1 cellular context compared by ENCODE assay signal in genomic region chr9:109299901-109300300, GRCh38.
TF ChIP-seq lines count a peak whose summit lies in the region.

No MANE protein-coding gene starts in this region.

TF ChIP-seq in WTC11, 78 proteins besides CTCF, POLR2A, EP300 and RAD21 (continued from another document):
- TF ChIP-seq, protein P1, sequence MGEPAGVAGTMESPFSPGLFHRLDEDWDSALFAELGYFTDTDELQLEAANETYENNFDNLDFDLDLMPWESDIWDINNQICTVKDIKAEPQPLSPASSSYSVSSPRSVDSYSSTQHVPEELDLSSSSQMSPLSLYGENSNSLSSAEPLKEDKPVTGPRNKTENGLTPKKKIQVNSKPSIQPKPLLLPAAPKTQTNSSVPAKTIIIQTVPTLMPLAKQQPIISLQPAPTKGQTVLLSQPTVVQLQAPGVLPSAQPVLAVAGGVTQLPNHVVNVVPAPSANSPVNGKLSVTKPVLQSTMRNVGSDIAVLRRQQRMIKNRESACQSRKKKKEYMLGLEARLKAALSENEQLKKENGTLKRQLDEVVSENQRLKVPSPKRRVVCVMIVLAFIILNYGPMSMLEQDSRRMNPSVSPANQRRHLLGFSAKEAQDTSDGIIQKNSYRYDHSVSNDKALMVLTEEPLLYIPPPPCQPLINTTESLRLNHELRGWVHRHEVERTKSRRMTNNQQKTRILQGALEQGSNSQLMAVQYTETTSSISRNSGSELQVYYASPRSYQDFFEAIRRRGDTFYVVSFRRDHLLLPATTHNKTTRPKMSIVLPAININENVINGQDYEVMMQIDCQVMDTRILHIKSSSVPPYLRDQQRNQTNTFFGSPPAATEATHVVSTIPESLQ (CRISPR knock-in tag; IDR thresholded peaks at IDR 0.05) = no peak
- TF ChIP-seq ZNF232 (CRISPR knock-in tag; IDR thresholded peaks at IDR 0.05) = no peak
- no peak for TF ChIP-seq RELA (CRISPR knock-in tag; IDR thresholded peaks at IDR 0.05; ENCODE audit: borderline replicate concordance)
- TF ChIP-seq MYBL2 (CRISPR knock-in tag; IDR thresholded peaks at IDR 0.05) = no peak
- TF ChIP-seq NFYB (CRISPR knock-in tag; conservative IDR thresholded peaks at IDR 0.05; ENCODE audit: low read depth) = no peak
- TF ChIP-seq FOXK1 (CRISPR knock-in tag; IDR thresholded peaks at IDR 0.05) = no peak
- TF ChIP-seq, protein P2, sequence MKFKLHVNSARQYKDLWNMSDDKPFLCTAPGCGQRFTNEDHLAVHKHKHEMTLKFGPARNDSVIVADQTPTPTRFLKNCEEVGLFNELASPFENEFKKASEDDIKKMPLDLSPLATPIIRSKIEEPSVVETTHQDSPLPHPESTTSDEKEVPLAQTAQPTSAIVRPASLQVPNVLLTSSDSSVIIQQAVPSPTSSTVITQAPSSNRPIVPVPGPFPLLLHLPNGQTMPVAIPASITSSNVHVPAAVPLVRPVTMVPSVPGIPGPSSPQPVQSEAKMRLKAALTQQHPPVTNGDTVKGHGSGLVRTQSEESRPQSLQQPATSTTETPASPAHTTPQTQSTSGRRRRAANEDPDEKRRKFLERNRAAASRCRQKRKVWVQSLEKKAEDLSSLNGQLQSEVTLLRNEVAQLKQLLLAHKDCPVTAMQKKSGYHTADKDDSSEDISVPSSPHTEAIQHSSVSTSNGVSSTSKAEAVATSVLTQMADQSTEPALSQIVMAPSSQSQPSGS (CRISPR knock-in tag; IDR thresholded peaks at IDR 0.05; ENCODE audit: borderline replicate concordance, low read depth) = no peak
- no peak for TF ChIP-seq TEAD1 (CRISPR knock-in tag; IDR thresholded peaks at IDR 0.05)
- no peak for TF ChIP-seq ELF4 (CRISPR knock-in tag; IDR thresholded peaks at IDR 0.05; ENCODE audit: low read depth)
- no peak for TF ChIP-seq ZNF281 (CRISPR knock-in tag; IDR thresholded peaks at IDR 0.05)
